ENCODE assay signal across 17 cellular contexts in the genomic region with DNA sequence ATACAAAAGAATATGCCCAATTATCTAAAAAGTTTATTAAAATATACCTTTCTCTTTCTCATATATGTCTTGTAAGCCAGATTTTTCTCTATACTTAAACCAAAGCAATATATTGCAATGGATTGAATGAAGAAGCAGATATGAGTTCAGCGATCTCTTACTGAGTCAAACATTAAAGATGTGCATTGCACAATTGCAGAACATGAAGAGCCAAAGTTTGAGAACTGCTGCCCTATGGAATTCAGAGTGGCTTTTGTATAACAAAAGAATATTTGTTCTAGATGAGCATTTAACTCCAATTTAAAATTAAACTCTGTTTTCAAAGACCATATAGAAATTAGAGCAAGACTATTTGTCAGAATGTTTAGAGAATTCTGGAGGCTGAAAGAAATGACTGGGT.
DNase-seq lines count a peak whose midpoint lies in the region; ATAC-seq and TF ChIP-seq lines count a peak whose summit lies in the region.
"Had no signal": no experiment of that assay in that cellular context is flagged by ENCODE, and none has a peak within 500 bp of the region (broad histone marks: within the 10 kb centered on the region; RNA-seq: fewer than 3 reads in every experiment).

No MANE protein-coding gene starts in this region.

- ATAC-seq in left lobe of liver, result no peak
- ATAC-seq in Right ventricle myocardium superior (ENCODE audit: poor library complexity), result no peak
- ATAC-seq: K562, SK-N-SH treated with all-trans-retinoic acid at 6 μM for 48 hours had no signal

- H3K9me3 ChIP-seq in adipocyte (ENCODE audit: control insufficient read depth, low read length), result peaks cover 3% of the 10 kb centered on the region

- intact Hi-C loops in Right ventricle myocardium superior (cut with DNase I), result no loop called here

- no peaks in the 10 kb centered on the region for H3K27me3 ChIP-seq in adipocyte (replicated peaks; ENCODE audit: control insufficient read depth, insufficient read depth, low read length)

- no peak overlapping the region for H3K4me3 ChIP-seq in adipocyte (ENCODE audit: low read length)
- no peak overlapping the region for H3K4me3 ChIP-seq in fibroblast of mammary gland (ENCODE audit: control insufficient read depth, low read depth, low read length)
- H3K4me3 ChIP-seq: K562 had no signal

- DNase-seq in EH (ENCODE audit: low read depth) (peak; percentile 1), adipocyte (ENCODE audit: low read depth) (peak; percentile 61), fibroblast of mammary gland (ENCODE audit: low read depth) (peak; percentile 44), non-pigmented ciliary epithelial cell (ENCODE audit: low read depth) (peak; percentile 8), left lobe of liver (ENCODE audit: low spot score) (no peak), NCI-H774 (lab: John Stamatoyannopoulos, UW) (no peak), Right ventricle myocardium superior (no peak)
- DNase-seq: GDM1, H7, HFFc6, MM.1S, NCI-H1092 treated with DMSO at 0.1 percent for 48 hours, NCI-H1436 treated with DMSO at 0.1 percent for 48 hours, NCI-H1930, SIG-M5 had no signal

- TF ChIP-seq CTCF in fibroblast of mammary gland (conservative IDR thresholded peaks at IDR 0.05; ENCODE audit: control insufficient read depth, insufficient read depth, low read depth, low read length), result no peak

- H3K36me3 ChIP-seq in adipocyte (ENCODE audit: control insufficient read depth, insufficient read depth, low read length, severe bottlenecking), result no peaks in the 10 kb centered on the region

- peaks cover 8% of the 10 kb centered on the region for H3K4me1 ChIP-seq in adipocyte (ENCODE audit: control insufficient read depth, insufficient read depth, low read length)

- H3K9ac ChIP-seq in adipocyte (ENCODE audit: low read length), result no peak overlapping the region

Comparison
In these comparisons a context has a peak if more than half of its experiments do, and no peak if none do; other contexts are left out.
1. DNase-seq: peak in EH (single experiment), adipocyte (single experiment), fibroblast of mammary gland (single experiment) and non-pigmented ciliary epithelial cell (single experiment); none in left lobe of liver (single experiment), NCI-H774 (single experiment) and Right ventricle myocardium superior (single experiment).